ENCODE assay signal across 9 cellular contexts in genomic region chr16:48526058-48526957, GRCh38.
DNase-seq lines count a peak whose midpoint lies in the region; TF ChIP-seq lines count a peak whose summit lies in the region.
"Had no signal": no experiment of that assay in that cellular context is flagged by ENCODE, and none has a peak within 500 bp of the region (broad histone marks: within the 10 kb centered on the region; RNA-seq: fewer than 3 reads in every experiment).

No MANE protein-coding gene starts in this region.

- H3K4me1 Mint-ChIP-seq in activated CD4-positive, alpha-beta T cell treated with anti-CD3 and anti-CD28 coated beads, Interleukin-2, amount 10 ng/mL, durations not matched to agents 7 days and 5 days, result no peaks in the 10 kb centered on the region

- H3K4me3 Mint-ChIP-seq in activated CD4-positive, alpha-beta T cell treated with anti-CD3 and anti-CD28 coated beads, Interleukin-2, amount 10 ng/mL, durations not matched to agents 7 days and 5 days, result no peak overlapping the region

- peak; percentile 78 for TF ChIP-seq CTCF in 22Rv1 (IDR thresholded peaks at IDR 0.05)
- TF ChIP-seq CTCF in GM12875 (IDR thresholded peaks at IDR 0.05; ENCODE audit: borderline replicate concordance, insufficient read depth, low read depth, low read length), result peak; percentile 49; the same call in 1 of the 2 replicates
- peak; percentile 64 for TF ChIP-seq CTCF in liver (IDR thresholded peaks at IDR 0.05; ENCODE audit: low read depth, low read length, missing input control)

- no peak overlapping the region for H3K27ac Mint-ChIP-seq in activated CD4-positive, alpha-beta T cell treated with anti-CD3 and anti-CD28 coated beads, Interleukin-2, amount 10 ng/mL, durations not matched to agents 7 days and 5 days

- peaks cover 2% of the 10 kb centered on the region for H3K9me3 Mint-ChIP-seq in activated CD4-positive, alpha-beta T cell treated with anti-CD3 and anti-CD28 coated beads, Interleukin-2, amount 10 ng/mL, durations not matched to agents 7 days and 5 days

- H3K27ac ChIP-seq in 22Rv1 (peak overlapping the region; percentile 35), liver (ENCODE audit: low read depth in 1 of 2, low read length in 2 of 2) (peak overlapping the region; percentile 23 to 73)
- H3K27ac ChIP-seq: cardiac muscle cell had no signal

- POLR2A ChIA-PET in activated CD4-positive, alpha-beta T cell treated with anti-CD3 and anti-CD28 coated beads, Interleukin-2, amount 10 ng/mL, durations not matched to agents 7 days and 5 days (lab: Charles Lee), result no interaction called here

- H3K4me1 ChIP-seq in liver (ENCODE audit: control insufficient read depth in 4 of 4, insufficient read depth in 4 of 4, low read length in 3 of 4), result peaks cover 2 to 12% (median 7%) of the 10 kb centered on the region in 4 donors

- peak; percentile 92 to 93 for TF ChIP-seq RAD21 in liver (IDR thresholded peaks at IDR 0.05)

- H3K9me3 ChIP-seq in liver (ENCODE audit: control insufficient read depth in 4 of 4, low read length in 3 of 4), result no peaks in the 10 kb centered on the region

- H3K36me3 ChIP-seq in liver (ENCODE audit: control insufficient read depth in 4 of 4, insufficient read depth in 3 of 4, low read depth in 1 of 4, low read length in 3 of 4), result no peaks in the 10 kb centered on the region
- H3K36me3 ChIP-seq: cardiac muscle cell had no signal

- no peaks in the 10 kb centered on the region for H3K27me3 ChIP-seq in liver (ENCODE audit: control insufficient read depth in 4 of 4, insufficient read depth in 4 of 4, low read length in 3 of 4)
- H3K27me3 ChIP-seq: cardiac muscle cell had no signal

- WGBS in liver, result 33% methylated on average over 12 of the region's 12 CpGs

- no peaks in the 10 kb centered on the region for H3K36me3 Mint-ChIP-seq in activated CD4-positive, alpha-beta T cell treated with anti-CD3 and anti-CD28 coated beads, Interleukin-2, amount 10 ng/mL, durations not matched to agents 7 days and 5 days (ENCODE audit: low read depth)

- no peaks in the 10 kb centered on the region for H3K27me3 Mint-ChIP-seq in activated CD4-positive, alpha-beta T cell treated with anti-CD3 and anti-CD28 coated beads, Interleukin-2, amount 10 ng/mL, durations not matched to agents 7 days and 5 days

- CTCF ChIA-PET in activated CD4-positive, alpha-beta T cell treated with anti-CD3 and anti-CD28 coated beads, Interleukin-2, amount 10 ng/mL, durations not matched to agents 7 days and 5 days (lab: Charles Lee), result interaction anchor here (1.2 to 1.6 kb wide), 2 partner anchors 12 to 97 kb away, joined by 3 to 5 read pairs; no protein-coding TSS in a partner anchor

- no peak overlapping the region for H3K4me3 ChIP-seq in GM12875 (ENCODE audit: low read depth, low read length)
- H3K4me3 ChIP-seq in liver (ENCODE audit: low read depth in 1 of 3, low read length in 3 of 3), result no peak overlapping the region
- H3K4me3 ChIP-seq: cardiac muscle cell had no signal

- DNase-seq in HT-29 (ENCODE audit: low spot score) (peak; percentile 89), RKO (ENCODE audit: low spot score) (no peak), NOMO-1 treated with DMSO at 0.1 percent for 48 hours (lab: John Stamatoyannopoulos, UW; ENCODE audit: unreplicated experiment) (no peak), GOT3 (lab: John Stamatoyannopoulos, UW) (no peak)
- peak; percentile 30 for DNase-seq in activated CD4-positive, alpha-beta T cell treated with anti-CD3 and anti-CD28 coated beads, Interleukin-2, amount 10 ng/mL, durations not matched to agents 7 days and 5 days

- H3K9ac ChIP-seq in liver (ENCODE audit: low read depth in 1 of 2, low read length in 2 of 2), result peak overlapping the region in 1 of 2 donors; percentile 80

TF ChIP-seq in liver, 16 proteins besides CTCF, POLR2A, EP300 and RAD21:
- TF ChIP-seq YY1 (IDR thresholded peaks at IDR 0.05) (peak; percentile 62), SP1 (IDR thresholded peaks at IDR 0.05) (peak; percentile 79), RXRA (IDR thresholded peaks at IDR 0.05) (peak; percentile 42 to 55), ATF3 (IDR thresholded peaks at IDR 0.05) (no peak), HNF4G (IDR thresholded peaks at IDR 0.05) (peak; percentile 43), HNF4A (conservative IDR thresholded peaks at IDR 0.05) (peak; percentile 74 to 78)

Comparison
In these comparisons a context has a peak if more than half of its experiments do, and no peak if none do; other contexts are left out.
1. DNase-seq: peak in HT-29 (single experiment) and activated CD4-positive, alpha-beta T cell treated with anti-CD3 and anti-CD28 coated beads, Interleukin-2, amount 10 ng/mL, durations not matched to agents 7 days and 5 days (single experiment); none in RKO (single experiment), NOMO-1 treated with DMSO at 0.1 percent for 48 hours (single experiment) and GOT3 (single experiment).
2. Peak in every context shown above with its lines, with median percentiles within 50 percentile points of each other: CTCF ChIP-seq.